ENCODE assay signal across 8 cellular contexts in the genomic region with DNA sequence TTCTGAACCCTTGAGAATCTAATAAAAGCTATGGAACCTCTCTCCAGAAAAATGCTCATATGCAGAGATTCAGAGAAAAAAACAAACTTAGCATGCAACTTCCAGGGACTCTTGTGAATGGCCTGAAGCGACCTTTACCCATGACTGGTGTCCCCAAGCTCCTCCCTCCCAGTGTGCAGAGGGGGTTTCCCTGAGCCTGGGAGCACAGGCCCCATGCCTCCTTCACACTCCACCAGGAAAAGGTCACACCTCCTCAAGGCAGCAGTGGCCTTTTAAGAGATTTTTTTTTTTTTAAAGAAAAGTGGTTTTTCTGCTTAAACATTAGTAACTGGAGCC. TPM values are rescaled to one million over a fixed set of nuclear protein-coding genes. Genes with fewer than 3 reads are reported as not detected.
DNase-seq lines count a peak whose midpoint lies in the region; ATAC-seq and TF ChIP-seq lines count a peak whose summit lies in the region.

No MANE protein-coding gene starts in this region.

- no peak for TF ChIP-seq CTCF in neural progenitor cell (IDR thresholded peaks at IDR 0.05)

- peak; percentile 83 for ATAC-seq in HG02763 (IDR thresholded peaks at IDR 0.05; ENCODE audit: unreplicated experiment)
- no peak for ATAC-seq in GM21423 (IDR thresholded peaks at IDR 0.05; ENCODE audit: unreplicated experiment)

- H3K9me3 ChIP-seq in neural progenitor cell (ENCODE audit: low read depth) = no peaks in the 10 kb centered on the region

- H3F3A ChIP-seq in neural progenitor cell (ENCODE audit: low read depth) = no peaks in the 10 kb centered on the region

- H2AFZ ChIP-seq in neural progenitor cell (replicated peaks) = no peak overlapping the region

- peak overlapping the region; percentile 51 for H3K27ac Mint-ChIP-seq in activated T-cell treated with anti-CD3 and anti-CD28 coated beads, Interleukin-2, amount 50 U/mL, for 24 hours
- H3K27ac Mint-ChIP-seq in neural progenitor cell = no peak overlapping the region

- H4K20me1 ChIP-seq in neural progenitor cell (ENCODE audit: low read depth) = no peaks in the 10 kb centered on the region

- no peaks in the 10 kb centered on the region for H3K27me3 ChIP-seq in neural progenitor cell

- peaks cover 30% of the 10 kb centered on the region for H3K4me1 Mint-ChIP-seq in activated T-cell treated with anti-CD3 and anti-CD28 coated beads, Interleukin-2, amount 50 U/mL, for 24 hours (ENCODE audit: low read depth)
- peaks cover 21% of the 10 kb centered on the region for H3K4me1 Mint-ChIP-seq in neural progenitor cell

- peaks cover 17% of the 10 kb centered on the region for H3K4me1 ChIP-seq in neural progenitor cell

- peak; percentile 26 to 44 for DNase-seq in activated CD4-positive, alpha-beta T cell treated with anti-CD3 and anti-CD28 coated beads, Interleukin-2, amount 50 U/mL, for 48 hours
- DNase-seq in activated CD4-positive, alpha-beta T cell treated with anti-CD3 and anti-CD28 coated beads, Interleukin-2, amount 50 U/mL, for 4 hours = no peak
- no peak for DNase-seq in activated T-cell treated with anti-CD3 and anti-CD28 coated beads, Interleukin-2, amount 50 U/mL, for 24 hours
- DNase-seq in stimulated activated CD8-positive, alpha-beta memory T cell treated with anti-CD3 and anti-CD28 coated beads, Interleukin-4, amount 100 ng/mL, for 48 hours = peak; percentile 46
- DNase-seq in neural progenitor cell (ENCODE audit: low spot score) (no peak), SW 1271 (lab: John Stamatoyannopoulos, UW) (no peak)

- H3K79me2 ChIP-seq in neural progenitor cell (ENCODE audit: low read depth) = peaks cover 7% of the 10 kb centered on the region

- H3K27ac ChIP-seq in neural progenitor cell = no peak overlapping the region

- no peak overlapping the region for H3K9ac ChIP-seq in neural progenitor cell

- H3K4me2 ChIP-seq in neural progenitor cell = no peak overlapping the region

- no peaks in the 10 kb centered on the region for H3K27me3 Mint-ChIP-seq in activated T-cell treated with anti-CD3 and anti-CD28 coated beads, Interleukin-2, amount 50 U/mL, for 24 hours
- H3K27me3 Mint-ChIP-seq in neural progenitor cell (ENCODE audit: insufficient read depth, low read depth) = peaks cover 2% of the 10 kb centered on the region

- H3K36me3 Mint-ChIP-seq in activated T-cell treated with anti-CD3 and anti-CD28 coated beads, Interleukin-2, amount 50 U/mL, for 24 hours (ENCODE audit: low read depth) = peaks cover 58% of the 10 kb centered on the region
- peaks cover 7% of the 10 kb centered on the region for H3K36me3 Mint-ChIP-seq in neural progenitor cell

- H3K4me3 ChIP-seq in neural progenitor cell = no peak overlapping the region

- H3K4me3 Mint-ChIP-seq in activated T-cell treated with anti-CD3 and anti-CD28 coated beads, Interleukin-2, amount 50 U/mL, for 24 hours = peak overlapping the region; percentile 7
- H3K4me3 Mint-ChIP-seq in neural progenitor cell = no peak overlapping the region

- H3K36me3 ChIP-seq in neural progenitor cell = no peaks in the 10 kb centered on the region

- no peaks in the 10 kb centered on the region for H3K9me3 Mint-ChIP-seq in activated T-cell treated with anti-CD3 and anti-CD28 coated beads, Interleukin-2, amount 50 U/mL, for 24 hours
- H3K9me3 Mint-ChIP-seq in neural progenitor cell = peaks cover 2% of the 10 kb centered on the region

RNA-seq across cellular contexts. Expression of a gene that starts 13.3 kb away (rescaled TPM):
- 120 and 162 TPM in 2 replicates for total RNA-seq in neural progenitor cell (ENCODE audit: low replicate concordance)

RNA-seq across cellular contexts. Expression of a gene that starts 40.0 kb away (rescaled TPM):
- not detected in 2 replicates for total RNA-seq in neural progenitor cell (ENCODE audit: low replicate concordance)

Comparison
In these comparisons a context has a peak if more than half of its experiments do, and no peak if none do; other contexts are left out.
1. DNase-seq: peak in activated CD4-positive, alpha-beta T cell treated with anti-CD3 and anti-CD28 coated beads, Interleukin-2, amount 50 U/mL, for 48 hours (2 of 2) and stimulated activated CD8-positive, alpha-beta memory T cell treated with anti-CD3 and anti-CD28 coated beads, Interleukin-4, amount 100 ng/mL, for 48 hours (single experiment); none in activated CD4-positive, alpha-beta T cell treated with anti-CD3 and anti-CD28 coated beads, Interleukin-2, amount 50 U/mL, for 4 hours (0 of 2), activated T-cell treated with anti-CD3 and anti-CD28 coated beads, Interleukin-2, amount 50 U/mL, for 24 hours (single experiment), neural progenitor cell (single experiment) and SW 1271 (0 of 2).